8 cellular contexts compared by ENCODE assay signal in genomic region chr15:85030301-85031049, GRCh38. TPM values are rescaled to one million over a fixed set of nuclear protein-coding genes. Genes with fewer than 3 reads are reported as not detected.
DNase-seq lines count a peak whose midpoint lies in the region; ATAC-seq and TF ChIP-seq lines count a peak whose summit lies in the region.

No MANE protein-coding gene starts in this region.

- H3K4me1 Mint-ChIP-seq in activated CD4-positive, alpha-beta T cell treated with anti-CD3 and anti-CD28 coated beads, Interleukin-2, amount 10 ng/mL, durations not matched to agents 24 days and 14 days = peaks cover 30% of the 10 kb centered on the region
- H3K4me1 Mint-ChIP-seq in T-cell = peaks cover 58 to 72% (median 59%) of the 10 kb centered on the region in 3 donors
- peaks cover 63% of the 10 kb centered on the region for H3K4me1 Mint-ChIP-seq in stimulated activated naive CD8-positive, alpha-beta T cell treated with anti-CD3 and anti-CD28 coated beads, Interleukin-15, amount 100 ng/mL, for 72 hours

- ATAC-seq in T-cell (replicated peaks in 1 of 4) (peak; percentile 54 to 73 (median 66)), HG03196 (IDR thresholded peaks at IDR 0.05; ENCODE audit: unreplicated experiment) (no peak)
- ATAC-seq in stimulated activated naive CD8-positive, alpha-beta T cell treated with anti-CD3 and anti-CD28 coated beads, Interleukin-15, amount 100 ng/mL, for 72 hours = peak; percentile 79

- no peak overlapping the region for H3K4me3 Mint-ChIP-seq in activated CD4-positive, alpha-beta T cell treated with anti-CD3 and anti-CD28 coated beads, Interleukin-2, amount 10 ng/mL, durations not matched to agents 24 days and 14 days
- peak overlapping the region in 1 of 3 donors; percentile 19 for H3K4me3 Mint-ChIP-seq in T-cell
- H3K4me3 Mint-ChIP-seq in stimulated activated naive CD8-positive, alpha-beta T cell treated with anti-CD3 and anti-CD28 coated beads, Interleukin-15, amount 100 ng/mL, for 72 hours = peak overlapping the region; percentile 44 to 46

- no peak for TF ChIP-seq POLR2A in lower leg skin (IDR thresholded peaks at IDR 0.05)

- no peaks in the 10 kb centered on the region for H3K27me3 Mint-ChIP-seq in activated CD4-positive, alpha-beta T cell treated with anti-CD3 and anti-CD28 coated beads, Interleukin-2, amount 10 ng/mL, durations not matched to agents 24 days and 14 days
- no peaks in the 10 kb centered on the region for H3K27me3 Mint-ChIP-seq in T-cell
- no peaks in the 10 kb centered on the region for H3K27me3 Mint-ChIP-seq in stimulated activated naive CD8-positive, alpha-beta T cell treated with anti-CD3 and anti-CD28 coated beads, Interleukin-15, amount 100 ng/mL, for 72 hours

- TF ChIP-seq CTCF in lower leg skin (IDR thresholded peaks at IDR 0.05) = no peak

- H3K36me3 Mint-ChIP-seq in activated CD4-positive, alpha-beta T cell treated with anti-CD3 and anti-CD28 coated beads, Interleukin-2, amount 10 ng/mL, durations not matched to agents 24 days and 14 days (ENCODE audit: low read depth) = no peaks in the 10 kb centered on the region
- H3K36me3 Mint-ChIP-seq in T-cell = no peaks in the 10 kb centered on the region

- peak overlapping the region; percentile 10 for H3K27ac Mint-ChIP-seq in activated CD4-positive, alpha-beta T cell treated with anti-CD3 and anti-CD28 coated beads, Interleukin-2, amount 10 ng/mL, durations not matched to agents 24 days and 14 days
- H3K27ac Mint-ChIP-seq in T-cell = peak overlapping the region; percentile 76 to 77
- peak overlapping the region; percentile 10 to 75 for H3K27ac Mint-ChIP-seq in stimulated activated naive CD8-positive, alpha-beta T cell treated with anti-CD3 and anti-CD28 coated beads, Interleukin-15, amount 100 ng/mL, for 72 hours

- peak; percentile 63 for DNase-seq in activated CD4-positive, alpha-beta T cell treated with anti-CD3 and anti-CD28 coated beads, Interleukin-2, amount 10 ng/mL, durations not matched to agents 24 days and 14 days
- no peak for DNase-seq in activated CD4-positive, alpha-beta T cell treated with anti-CD3 and anti-CD28 coated beads, Interleukin-2, amount 50 U/mL, for 1 hour
- DNase-seq in T-cell (no peak), glomerular endothelial cell (ENCODE audit: extremely low read depth, low read depth, low spot score) (peak; percentile 66), GF-D8 (lab: John Stamatoyannopoulos, UW) (no peak), lower leg skin (ENCODE audit: low spot score in 2 of 2) (no peak)
- DNase-seq in stimulated activated naive CD8-positive, alpha-beta T cell treated with anti-CD3 and anti-CD28 coated beads, Interleukin-15, amount 100 ng/mL, for 72 hours = no peak

- H3K9me3 Mint-ChIP-seq in activated CD4-positive, alpha-beta T cell treated with anti-CD3 and anti-CD28 coated beads, Interleukin-2, amount 10 ng/mL, durations not matched to agents 24 days and 14 days = no peaks in the 10 kb centered on the region
- H3K9me3 Mint-ChIP-seq in T-cell = no peaks in the 10 kb centered on the region
- H3K9me3 Mint-ChIP-seq in stimulated activated naive CD8-positive, alpha-beta T cell treated with anti-CD3 and anti-CD28 coated beads, Interleukin-15, amount 100 ng/mL, for 72 hours = no peaks in the 10 kb centered on the region

- 81 to 84% methylated on average over 3 of the region's 3 CpGs for WGBS in lower leg skin, 2 donors

- intact Hi-C loops in activated CD4-positive, alpha-beta T cell treated with anti-CD3 and anti-CD28 coated beads, Interleukin-2, amount 10 ng/mL, durations not matched to agents 24 days and 14 days (cut with micrococcal nuclease) = loop anchor here (5.0 kb wide), 1 partner anchor 48 kb away; the partner anchor contains the start of gene PDE8A
- intact Hi-C loops in lower leg skin (cut with DNase I; ENCODE audit: low total_unique reads) = no loop called here

- no peak overlapping the region for H3K4me3 ChIP-seq in lower leg skin (ENCODE audit: low read depth, poor library complexity, severe bottlenecking)

- POLR2A ChIA-PET in T-cell (lab: Charles Lee) = no interaction called here

- CTCF ChIA-PET in T-cell (lab: Charles Lee) = interaction anchor here (0.7 to 1.4 kb wide), 2 partner anchors 12 to 443 kb away, joined by 3 to 5 read pairs; no protein-coding TSS in a partner anchor

RNA-seq across cellular contexts. Expression of gene PDE8A, which starts 48.8 kb away (rescaled TPM):
- 18.5 and 21.1 TPM in 2 replicates for total RNA-seq in activated CD4-positive, alpha-beta T cell treated with anti-CD3 and anti-CD28 coated beads, Interleukin-2, amount 10 ng/mL, durations not matched to agents 24 days and 14 days
- total RNA-seq in T-cell (10 to 100 TPM; 21.5 to 33.7 (median 25.1) TPM), glomerular endothelial cell (24.3 and 38.5 TPM in 2 replicates), lower leg skin (10 to 100 TPM; 14.7 to 23.1 (median 19.4) TPM)

Comparison
In these comparisons a context has a peak if more than half of its experiments do, and no peak if none do; other contexts are left out.
1. DNase-seq: peak in activated CD4-positive, alpha-beta T cell treated with anti-CD3 and anti-CD28 coated beads, Interleukin-2, amount 10 ng/mL, durations not matched to agents 24 days and 14 days (single experiment) and glomerular endothelial cell (single experiment); none in activated CD4-positive, alpha-beta T cell treated with anti-CD3 and anti-CD28 coated beads, Interleukin-2, amount 50 U/mL, for 1 hour (single experiment), T-cell (0 of 34), stimulated activated naive CD8-positive, alpha-beta T cell treated with anti-CD3 and anti-CD28 coated beads, Interleukin-15, amount 100 ng/mL, for 72 hours (0 of 2), GF-D8 (single experiment) and lower leg skin (0 of 2).
2. H3K27ac Mint-ChIP-seq: peak in every context shown above with its lines; median percentile 76 in T-cell; 42 in stimulated activated naive CD8-positive, alpha-beta T cell treated with anti-CD3 and anti-CD28 coated beads, Interleukin-15, amount 100 ng/mL, for 72 hours; 10 in activated CD4-positive, alpha-beta T cell treated with anti-CD3 and anti-CD28 coated beads, Interleukin-2, amount 10 ng/mL, durations not matched to agents 24 days and 14 days.